ENCODE assay signal across 11 cellular contexts in the genomic region with DNA sequence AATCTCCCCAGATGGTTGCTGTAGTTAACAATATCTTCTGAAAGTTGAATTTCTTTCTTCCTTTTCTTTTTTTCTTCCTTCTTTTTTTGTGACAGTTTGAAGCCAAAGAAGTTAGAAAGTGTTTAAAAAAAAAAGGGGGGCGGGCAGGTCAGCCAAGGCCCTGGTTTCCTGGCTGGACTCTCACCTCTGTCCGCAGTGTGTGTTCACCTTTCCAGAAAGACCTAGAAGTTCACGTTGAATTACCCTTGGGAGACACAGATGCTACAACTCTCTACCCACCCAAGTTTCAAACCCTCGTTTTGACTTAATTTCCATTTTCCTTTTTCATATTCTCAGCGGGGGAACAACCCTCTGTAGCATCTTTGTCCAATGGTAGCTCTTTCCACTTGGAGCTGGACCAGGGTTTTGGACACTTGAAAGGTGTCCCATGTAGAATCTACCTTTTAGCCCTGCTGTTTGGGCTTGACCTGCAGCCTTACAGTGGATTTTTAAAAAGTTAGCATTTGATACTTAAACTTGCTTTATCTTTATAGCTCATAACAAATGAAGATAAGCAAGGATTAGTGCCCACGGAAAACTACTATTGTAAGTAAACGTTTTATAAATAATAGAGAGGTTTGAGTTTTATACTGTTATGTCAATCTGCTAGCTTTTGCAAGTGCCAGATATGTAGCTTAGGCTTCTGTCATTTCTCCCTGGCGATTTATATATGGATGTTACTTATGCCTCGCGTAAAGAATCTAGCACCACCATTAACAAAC. TPM values are rescaled to one million over a fixed set of nuclear protein-coding genes. Genes with fewer than 3 reads are reported as not detected.
"Had no signal": no experiment of that assay in that cellular context is flagged by ENCODE, and none has a peak within 500 bp of the region (broad histone marks: within the 10 kb centered on the region; RNA-seq: fewer than 3 reads in every experiment).

No MANE protein-coding gene starts in this region.

- DNase-seq: H9, HCEC 1CT, HFFc6, IMR-90, KG1 had no signal

- H3K9me3 Mint-ChIP-seq: GM23338, H9, HFFc6 had no signal

- ATAC-seq: GM23338, K562 had no signal

- H3K27ac ChIP-seq: HL-60 had no signal

- H3K4me1 Mint-ChIP-seq: GM23338, H9 had no signal

- H3K27ac Mint-ChIP-seq: GM23338, H9, HFFc6 had no signal

- H3K4me3 ChIP-seq: GM23338, K562 had no signal

- H3K4me3 Mint-ChIP-seq: GM23338, H9, HFFc6 had no signal

- FAIRE-seq: H1, H54, K562 had no signal

RNA-seq across cellular contexts. Expression of a gene that starts 20.0 kb away (rescaled TPM):
- total RNA-seq: GM23338, H1, H9, HFFc6, HT1080, IMR-90, K562 had no signal
